ENCODE assay signal across 7 cellular contexts in the genomic region with DNA sequence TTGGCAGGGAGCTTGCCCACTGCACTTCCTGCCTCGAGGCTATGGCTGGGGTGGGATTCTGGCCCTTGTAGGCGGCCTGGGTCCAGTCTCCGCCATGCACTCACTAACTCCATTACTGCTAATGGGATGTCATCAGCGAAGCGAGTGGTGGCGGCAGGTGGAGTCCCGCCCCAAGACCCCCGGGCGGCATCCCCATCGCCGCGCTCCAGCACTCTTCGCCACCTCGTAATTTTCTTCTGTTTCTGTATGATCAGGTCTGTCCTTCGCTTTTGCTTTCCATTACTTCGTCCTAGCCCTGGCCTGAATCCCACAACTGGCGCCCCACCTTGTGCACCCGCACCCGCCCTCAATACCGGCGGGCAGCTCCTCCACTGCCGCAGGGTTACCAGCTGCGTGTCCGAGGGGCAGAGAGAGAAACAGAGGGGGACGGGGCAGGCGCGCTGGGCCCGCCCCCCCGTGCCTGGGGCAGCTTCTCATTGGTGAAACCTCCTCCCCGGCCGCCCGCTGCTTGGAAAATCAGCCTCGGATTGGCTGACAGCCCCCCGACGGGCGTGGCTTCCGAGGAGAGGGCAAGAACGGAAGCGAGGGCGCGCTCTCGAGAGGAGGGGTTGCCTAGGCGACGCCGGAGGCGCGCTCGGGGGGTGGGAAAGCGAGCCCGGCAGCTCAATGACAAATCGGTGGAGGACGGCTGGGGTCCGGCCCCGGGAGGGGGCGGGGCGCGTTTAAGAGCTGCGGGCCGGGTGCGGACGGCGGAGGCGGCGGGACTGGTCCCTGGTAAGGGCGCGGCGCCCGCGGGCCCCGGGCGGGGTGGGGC. TPM values are rescaled to one million over a fixed set of nuclear protein-coding genes. Genes with fewer than 3 reads are reported as not detected.
DNase-seq lines count a peak whose midpoint lies in the region; ATAC-seq and TF ChIP-seq lines count a peak whose summit lies in the region.

A gene with protein sequence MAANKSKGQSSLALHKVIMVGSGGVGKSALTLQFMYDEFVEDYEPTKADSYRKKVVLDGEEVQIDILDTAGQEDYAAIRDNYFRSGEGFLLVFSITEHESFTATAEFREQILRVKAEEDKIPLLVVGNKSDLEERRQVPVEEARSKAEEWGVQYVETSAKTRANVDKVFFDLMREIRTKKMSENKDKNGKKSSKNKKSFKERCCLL (plus strand): TSS at position 646 of the 814 bp plus-strand sequence. CDS start 25,813 bp downstream, outside the sequence.

- H3K9me2 ChIP-seq in hepatocyte (replicated peaks; ENCODE audit: insufficient read depth) = no peaks in the 10 kb centered on the region

- H3K36me3 ChIP-seq in hepatocyte (replicated peaks; ENCODE audit: insufficient read depth, low read depth) = no peaks in the 10 kb centered on the region

- H3K4me3 ChIP-seq in hepatocyte = peak within 1 kb of the TSS; percentile 68

- H3K4me1 ChIP-seq in hepatocyte (ENCODE audit: insufficient read depth) = peaks cover 4% of the 10 kb centered on the region

- no peaks in the 10 kb centered on the region for H3K27me3 ChIP-seq in hepatocyte

- DNase-seq in NCI-H2081 (lab: John Stamatoyannopoulos, UW) = peak; percentile 96 to 97
- peak; percentile 97 for DNase-seq in T1000 (lab: John Stamatoyannopoulos, UW)
- DNase-seq in astrocyte of the hippocampus (ENCODE audit: low read depth, low spot score) = peak; percentile 100
- peak; percentile 99 for DNase-seq in hepatocyte (ENCODE audit: low spot score)
- peak; percentile 99 for DNase-seq in retina

- peak; percentile 82 for ATAC-seq in GM18508 (IDR thresholded peaks at IDR 0.05; ENCODE audit: insufficient read depth, unreplicated experiment)
- ATAC-seq in HG03025 (IDR thresholded peaks at IDR 0.05; ENCODE audit: low FRiP score, unreplicated experiment) = peak; percentile 91

- TF ChIP-seq CTCF in hepatocyte (IDR thresholded peaks at IDR 0.05; ENCODE audit: poor library complexity) = no peak

- H3K27ac ChIP-seq in hepatocyte = peak within 1 kb of the TSS; percentile 88

- no peaks in the 10 kb centered on the region for H3K9me3 ChIP-seq in hepatocyte (ENCODE audit: low read depth)

- H3K79me2 ChIP-seq in hepatocyte = peaks cover 38% of the 10 kb centered on the region

- H3K4me2 ChIP-seq in hepatocyte = peak within 1 kb of the TSS; percentile 85

- H2AFZ ChIP-seq in hepatocyte = peak within 1 kb of the TSS; percentile 73

- peaks cover 5% of the 10 kb centered on the region for H4K20me1 ChIP-seq in hepatocyte (ENCODE audit: insufficient read depth, poor library complexity, severe bottlenecking)

- WGBS in hepatocyte (ENCODE audit: low lambda C conversion rate, missing lambda C conversion rate) = under 1% methylated on average over 32 of the region's 71 CpGs

RNA-seq across cellular contexts. Expression of the gene that starts here (rescaled TPM):
- 66.8 and 68.2 TPM in 2 replicates for total RNA-seq in hepatocyte
- 57.5 and 74.4 TPM in 2 replicates for polyA plus RNA-seq in hepatocyte

Comparison
In these comparisons a context has a peak if more than half of its experiments do, and no peak if none do; other contexts are left out.
1. Peak in every context shown above with its lines: DNase-seq, ATAC-seq, H3K4me3 ChIP-seq and H3K27ac ChIP-seq.